Comparison of ENCODE assay signal across 33 cellular contexts in genomic region chr19:50535672-50536071, GRCh38. TPM values are rescaled to one million over a fixed set of nuclear protein-coding genes. Genes with fewer than 3 reads are reported as not detected.
"Had no signal": no experiment of that assay in that cellular context is flagged by ENCODE, and none has a peak within 500 bp of the region (broad histone marks: within the 10 kb centered on the region; RNA-seq: fewer than 3 reads in every experiment).

No MANE protein-coding gene starts in this region.

- H3K4me3 ChIP-seq: ascending aorta, cardiac muscle cell had no signal

- H3K4me3 Mint-ChIP-seq: activated CD4-positive, alpha-beta T cell treated with anti-CD3 and anti-CD28 coated beads, Interleukin-2, amount 10 ng/mL, durations not matched to agents 24 days and 14 days; activated CD8-positive, alpha-beta T cell treated with anti-CD3 and anti-CD28 coated beads for 36 hours; activated naive CD8-positive, alpha-beta T cell treated with anti-CD3 and anti-CD28 coated beads for 36 hours; activated T-cell treated with anti-CD3 and anti-CD28 coated beads, Interleukin-2, amount 50 U/mL, for 72 hours; activated T-helper 17 cell treated with anti-CD3 and anti-CD28 coated beads, Interleukin-2, amount 50 U/mL, for 72 hours; central memory CD8-positive, alpha-beta T cell had no signal

- ATAC-seq: activated CD8-positive, alpha-beta T cell treated with anti-CD3 and anti-CD28 coated beads for 36 hours; activated T-cell treated with anti-CD3 and anti-CD28 coated beads, Interleukin-2, amount 50 U/mL, for 72 hours; activated T-helper 17 cell treated with anti-CD3 and anti-CD28 coated beads, Interleukin-2, amount 50 U/mL, for 72 hours; Panc1 had no signal

- DNase-seq: activated CD4-positive, alpha-beta T cell treated with anti-CD3 and anti-CD28 coated beads, Interleukin-2, amount 10 ng/mL, durations not matched to agents 24 days and 14 days; activated CD4-positive, alpha-beta T cell treated with anti-CD3 and anti-CD28 coated beads, Interleukin-2, amount 50 U/mL, for 4 hours; activated CD8-positive, alpha-beta T cell treated with anti-CD3 and anti-CD28 coated beads for 36 hours; activated effector memory CD4-positive, alpha-beta T cell treated with anti-CD3 and anti-CD28 coated beads, Interleukin-2, amount 50 U/mL, for 16 hours; activated naive CD4-positive, alpha-beta T cell; activated naive CD4-positive, alpha-beta T cell treated with anti-CD3 and anti-CD28 coated beads, Interleukin-2, amount 50 U/mL, for 16 hours; activated naive CD8-positive, alpha-beta T cell treated with anti-CD3 and anti-CD28 coated beads for 36 hours; activated T-cell treated with anti-CD3 and anti-CD28 coated beads, Interleukin-2, amount 50 U/mL, for 1 hour; activated T-cell treated with anti-CD3 and anti-CD28 coated beads, Interleukin-2, amount 50 U/mL, for 72 hours; amniotic stem cell; Karpas-422; NCI-H1105 treated with DMSO at 0.1 percent for 48 hours; NCI-H1436; NCI-H1694; NCI-H1930; NCI-H2081 treated with DMSO at 0.1 percent for 48 hours; NCI-H226; NCI-H446 treated with DMSO at 0.1 percent for 48 hours; NCI-H524; NCI-H69; RPMI8226; SIG-M5; T1000 had no signal

- H3K4me1 ChIP-seq: ascending aorta had no signal

- H3K27me3 Mint-ChIP-seq: activated CD4-positive, alpha-beta T cell treated with anti-CD3 and anti-CD28 coated beads, Interleukin-2, amount 10 ng/mL, durations not matched to agents 24 days and 14 days had no signal

- H3K4me1 Mint-ChIP-seq: activated CD4-positive, alpha-beta T cell treated with anti-CD3 and anti-CD28 coated beads, Interleukin-2, amount 10 ng/mL, durations not matched to agents 24 days and 14 days; activated T-helper 17 cell treated with anti-CD3 and anti-CD28 coated beads, Interleukin-2, amount 50 U/mL, for 72 hours; central memory CD8-positive, alpha-beta T cell had no signal

- H3K27ac Mint-ChIP-seq: activated CD4-positive, alpha-beta T cell treated with anti-CD3 and anti-CD28 coated beads, Interleukin-2, amount 10 ng/mL, durations not matched to agents 24 days and 14 days; activated CD8-positive, alpha-beta T cell treated with anti-CD3 and anti-CD28 coated beads for 36 hours; activated naive CD8-positive, alpha-beta T cell treated with anti-CD3 and anti-CD28 coated beads for 36 hours; activated T-cell treated with anti-CD3 and anti-CD28 coated beads, Interleukin-2, amount 50 U/mL, for 72 hours; activated T-helper 17 cell treated with anti-CD3 and anti-CD28 coated beads, Interleukin-2, amount 50 U/mL, for 72 hours had no signal

- H3K27ac ChIP-seq: ascending aorta, cardiac muscle cell had no signal

- H3K36me3 ChIP-seq: ascending aorta, cardiac muscle cell had no signal

- H3K27me3 ChIP-seq: ascending aorta, cardiac muscle cell had no signal

RNA-seq across cellular contexts. Expression of gene ASPDH, which starts 22.0 kb away (rescaled TPM):
- total RNA-seq: activated CD4-positive, alpha-beta T cell treated with anti-CD3 and anti-CD28 coated beads, Interleukin-2, amount 10 ng/mL, durations not matched to agents 24 days and 14 days; activated CD8-positive, alpha-beta memory T cell treated with anti-CD3 and anti-CD28 coated beads for 36 hours; activated CD8-positive, alpha-beta T cell treated with anti-CD3 and anti-CD28 coated beads for 36 hours; activated naive CD8-positive, alpha-beta T cell treated with anti-CD3 and anti-CD28 coated beads for 36 hours; activated T-cell treated with anti-CD3 and anti-CD28 coated beads, Interleukin-2, amount 50 U/mL, for 72 hours; activated T-helper 17 cell treated with anti-CD3 and anti-CD28 coated beads, Interleukin-2, amount 50 U/mL, for 72 hours; ascending aorta; cardiac muscle cell; MCF 10A; SK-MEL-5; T-helper 1 cell treated with Interleukin-12 subunit alpha and Interleukin-12 subunit beta and Interleukin-4 antibody, amounts not matched to agents 30 ng/mL and 1 ng/mL, for 36 hours; T-helper 2 cell treated with Interferon-gamma antibody and Interleukin-4, amounts not matched to agents 100 ng/mL and 5 ng/mL, for 36 hours had no signal
- polyA plus RNA-seq: cardiac muscle cell had no signal

RNA-seq across cellular contexts. Expression of gene LRRC4B, which starts 32.6 kb away (rescaled TPM):
- total RNA-seq: activated CD8-positive, alpha-beta memory T cell treated with anti-CD3 and anti-CD28 coated beads for 36 hours; activated CD8-positive, alpha-beta T cell treated with anti-CD3 and anti-CD28 coated beads for 36 hours; activated naive CD8-positive, alpha-beta T cell treated with anti-CD3 and anti-CD28 coated beads for 36 hours; activated T-helper 17 cell treated with anti-CD3 and anti-CD28 coated beads, Interleukin-2, amount 50 U/mL, for 72 hours; MCF 10A; T-helper 1 cell treated with Interleukin-12 subunit alpha and Interleukin-12 subunit beta and Interleukin-4 antibody, amounts not matched to agents 30 ng/mL and 1 ng/mL, for 36 hours; T-helper 2 cell treated with Interferon-gamma antibody and Interleukin-4, amounts not matched to agents 100 ng/mL and 5 ng/mL, for 36 hours had no signal

RNA-seq across cellular contexts. Expression of gene GARIN5A, which starts 59.0 kb away (rescaled TPM):
- total RNA-seq: ascending aorta had no signal
